Comparison of ENCODE assay signal across 1 cellular context in the genomic region with DNA sequence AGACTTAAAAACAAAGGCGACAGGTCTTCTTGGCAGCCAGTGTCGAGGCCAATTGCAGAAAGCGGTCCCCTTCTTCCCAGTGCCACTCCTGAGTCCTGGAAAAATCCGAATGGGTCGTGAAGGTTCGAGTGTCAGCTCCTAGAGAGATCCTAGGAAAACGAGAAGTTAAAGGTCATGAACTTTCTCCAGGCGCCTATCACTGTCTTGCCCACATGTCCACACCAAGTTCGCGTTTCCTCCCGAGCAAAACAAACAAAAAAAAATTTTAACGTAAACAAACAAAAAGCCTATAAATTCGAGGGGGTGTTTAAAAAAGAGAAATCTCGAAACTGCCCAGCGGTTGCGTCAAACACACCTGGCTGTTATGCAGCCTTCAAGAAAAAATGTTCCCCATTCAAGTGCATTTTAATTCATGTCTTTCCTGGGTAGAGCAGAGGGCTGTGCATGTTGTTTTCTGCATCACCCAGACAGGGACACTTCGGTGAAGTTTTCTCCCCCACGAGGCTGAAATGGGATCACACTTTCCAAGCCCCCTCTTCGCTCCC.
A peak's percentile ranks its signal among the peaks of the same experiment; 100 is the strongest.
TF ChIP-seq lines count a peak whose summit lies in the region.

No MANE protein-coding gene starts in this region.

TF ChIP-seq in K562, 482 proteins besides CTCF, POLR2A, EP300 and RAD21 (continued from another document):
- TF ChIP-seq POLR2AphosphoS5 (IDR thresholded peaks at IDR 0.05; ENCODE audit: control insufficient read depth, insufficient read depth, low read depth, low read length) = peak; percentile 2; the same call in 1 of the 2 replicates
- TF ChIP-seq, protein P1, sequence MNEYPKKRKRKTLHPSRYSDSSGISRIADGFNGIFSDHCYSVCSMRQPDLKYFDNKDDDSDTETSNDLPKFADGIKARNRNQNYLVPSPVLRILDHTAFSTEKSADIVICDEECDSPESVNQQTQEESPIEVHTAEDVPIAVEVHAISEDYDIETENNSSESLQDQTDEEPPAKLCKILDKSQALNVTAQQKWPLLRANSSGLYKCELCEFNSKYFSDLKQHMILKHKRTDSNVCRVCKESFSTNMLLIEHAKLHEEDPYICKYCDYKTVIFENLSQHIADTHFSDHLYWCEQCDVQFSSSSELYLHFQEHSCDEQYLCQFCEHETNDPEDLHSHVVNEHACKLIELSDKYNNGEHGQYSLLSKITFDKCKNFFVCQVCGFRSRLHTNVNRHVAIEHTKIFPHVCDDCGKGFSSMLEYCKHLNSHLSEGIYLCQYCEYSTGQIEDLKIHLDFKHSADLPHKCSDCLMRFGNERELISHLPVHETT (CRISPR knock-in tag; conservative IDR thresholded peaks at IDR 0.05 in 1 of 2, IDR thresholded peaks at IDR 0.05 in 1 of 2) = peak in 1 of 2 experiments; percentile 10; a peak in 1 of 4 replicates
- TF ChIP-seq, protein P2, sequence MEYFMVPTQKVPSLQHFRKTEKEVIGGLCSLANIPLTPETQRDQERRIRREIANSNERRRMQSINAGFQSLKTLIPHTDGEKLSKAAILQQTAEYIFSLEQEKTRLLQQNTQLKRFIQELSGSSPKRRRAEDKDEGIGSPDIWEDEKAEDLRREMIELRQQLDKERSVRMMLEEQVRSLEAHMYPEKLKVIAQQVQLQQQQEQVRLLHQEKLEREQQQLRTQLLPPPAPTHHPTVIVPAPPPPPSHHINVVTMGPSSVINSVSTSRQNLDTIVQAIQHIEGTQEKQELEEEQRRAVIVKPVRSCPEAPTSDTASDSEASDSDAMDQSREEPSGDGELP (CRISPR knock-in tag; IDR thresholded peaks at IDR 0.05; ENCODE audit: borderline replicate concordance) = 0 out of 2 replicates have a peak, but pooled peaks have one; percentile 30
- TF ChIP-seq CREB1 (IDR thresholded peaks at IDR 0.05) = no peak
- no peak for TF ChIP-seq CREB1 (CRISPR knock-in tag; IDR thresholded peaks at IDR 0.05)
- peak; percentile 20 for TF ChIP-seq CHD1 (IDR thresholded peaks at IDR 0.05; ENCODE audit: low read length)
- TF ChIP-seq, protein P3, sequence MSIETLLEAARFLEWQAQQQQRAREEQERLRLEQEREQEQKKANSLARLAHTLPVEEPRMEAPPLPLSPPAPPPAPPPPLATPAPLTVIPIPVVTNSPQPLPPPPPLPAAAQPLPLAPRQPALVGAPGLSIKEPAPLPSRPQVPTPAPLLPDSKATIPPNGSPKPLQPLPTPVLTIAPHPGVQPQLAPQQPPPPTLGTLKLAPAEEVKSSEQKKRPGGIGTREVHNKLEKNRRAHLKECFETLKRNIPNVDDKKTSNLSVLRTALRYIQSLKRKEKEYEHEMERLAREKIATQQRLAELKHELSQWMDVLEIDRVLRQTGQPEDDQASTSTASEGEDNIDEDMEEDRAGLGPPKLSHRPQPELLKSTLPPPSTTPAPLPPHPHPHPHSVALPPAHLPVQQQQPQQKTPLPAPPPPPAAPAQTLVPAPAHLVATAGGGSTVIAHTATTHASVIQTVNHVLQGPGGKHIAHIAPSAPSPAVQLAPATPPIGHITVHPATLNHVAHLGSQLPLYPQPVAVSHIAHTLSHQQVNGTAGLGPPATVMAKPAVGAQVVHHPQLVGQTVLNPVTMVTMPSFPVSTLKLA (conservative IDR thresholded peaks at IDR 0.05) = peak; percentile 29 to 47; a peak in 3 of 4 replicates
- TF ChIP-seq SMARCE1 (IDR thresholded peaks at IDR 0.05) = 0 out of 2 replicates have a peak, but pooled peaks have one; percentile 21
- TF ChIP-seq SMARCC2 (IDR thresholded peaks at IDR 0.05; ENCODE audit: low read depth) = no peak
- TF ChIP-seq ZBTB1 (CRISPR knock-in tag; IDR thresholded peaks at IDR 0.05; ENCODE audit: borderline replicate concordance, low read depth) = no peak
- TF ChIP-seq JUND (IDR thresholded peaks at IDR 0.05; ENCODE audit: borderline replicate concordance, low read depth, low read length) = no peak
- TF ChIP-seq JUND (tag; IDR thresholded peaks at IDR 0.05; ENCODE audit: borderline replicate concordance, low read depth, low read length) = no peak
- no peak for TF ChIP-seq CBFB (CRISPR knock-in tag; IDR thresholded peaks at IDR 0.05)
- no peak for TF ChIP-seq TEAD1 (CRISPR knock-in tag; IDR thresholded peaks at IDR 0.05)
- TF ChIP-seq, protein P4, sequence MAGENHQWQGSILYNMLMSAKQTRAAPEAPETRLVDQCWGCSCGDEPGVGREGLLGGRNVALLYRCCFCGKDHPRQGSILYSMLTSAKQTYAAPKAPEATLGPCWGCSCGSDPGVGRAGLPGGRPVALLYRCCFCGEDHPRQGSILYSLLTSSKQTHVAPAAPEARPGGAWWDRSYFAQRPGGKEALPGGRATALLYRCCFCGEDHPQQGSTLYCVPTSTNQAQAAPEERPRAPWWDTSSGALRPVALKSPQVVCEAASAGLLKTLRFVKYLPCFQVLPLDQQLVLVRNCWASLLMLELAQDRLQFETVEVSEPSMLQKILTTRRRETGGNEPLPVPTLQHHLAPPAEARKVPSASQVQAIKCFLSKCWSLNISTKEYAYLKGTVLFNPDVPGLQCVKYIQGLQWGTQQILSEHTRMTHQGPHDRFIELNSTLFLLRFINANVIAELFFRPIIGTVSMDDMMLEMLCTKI (IDR thresholded peaks at IDR 0.05; ENCODE audit: partially characterized antibody) = no peak
- TF ChIP-seq, protein P5, sequence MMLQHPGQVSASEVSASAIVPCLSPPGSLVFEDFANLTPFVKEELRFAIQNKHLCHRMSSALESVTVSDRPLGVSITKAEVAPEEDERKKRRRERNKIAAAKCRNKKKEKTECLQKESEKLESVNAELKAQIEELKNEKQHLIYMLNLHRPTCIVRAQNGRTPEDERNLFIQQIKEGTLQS (IDR thresholded peaks at IDR 0.05) = no peak
- TF ChIP-seq, protein P5 (CRISPR knock-in tag; conservative IDR thresholded peaks at IDR 0.05) = no peak
- no peak for TF ChIP-seq KDM5B (IDR thresholded peaks at IDR 0.05; ENCODE audit: insufficient replicate concordance, low read depth, low read length)
- no peak for TF ChIP-seq BRD4 (IDR thresholded peaks at IDR 0.05)
- TF ChIP-seq, protein P6, sequence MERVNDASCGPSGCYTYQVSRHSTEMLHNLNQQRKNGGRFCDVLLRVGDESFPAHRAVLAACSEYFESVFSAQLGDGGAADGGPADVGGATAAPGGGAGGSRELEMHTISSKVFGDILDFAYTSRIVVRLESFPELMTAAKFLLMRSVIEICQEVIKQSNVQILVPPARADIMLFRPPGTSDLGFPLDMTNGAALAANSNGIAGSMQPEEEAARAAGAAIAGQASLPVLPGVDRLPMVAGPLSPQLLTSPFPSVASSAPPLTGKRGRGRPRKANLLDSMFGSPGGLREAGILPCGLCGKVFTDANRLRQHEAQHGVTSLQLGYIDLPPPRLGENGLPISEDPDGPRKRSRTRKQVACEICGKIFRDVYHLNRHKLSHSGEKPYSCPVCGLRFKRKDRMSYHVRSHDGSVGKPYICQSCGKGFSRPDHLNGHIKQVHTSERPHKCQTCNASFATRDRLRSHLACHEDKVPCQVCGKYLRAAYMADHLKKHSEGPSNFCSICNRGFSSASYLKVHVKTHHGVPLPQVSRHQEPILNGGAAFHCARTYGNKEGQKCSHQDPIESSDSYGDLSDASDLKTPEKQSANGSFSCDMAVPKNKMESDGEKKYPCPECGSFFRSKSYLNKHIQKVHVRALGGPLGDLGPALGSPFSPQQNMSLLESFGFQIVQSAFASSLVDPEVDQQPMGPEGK (CRISPR knock-in tag; IDR thresholded peaks at IDR 0.05; ENCODE audit: borderline replicate concordance) = no peak
- TF ChIP-seq YY1 (IDR thresholded peaks at IDR 0.05; ENCODE audit: borderline replicate concordance in 1 of 3, control insufficient read depth in 1 of 3, extremely low read depth in 1 of 3, insufficient read depth in 3 of 3, insufficient read length in 1 of 3, insufficient replicate concordance in 2 of 3, low read depth in 1 of 3, low read length in 2 of 3) = no peak
TF ChIP-seq in K562: peak in this region for 11.
